In genomic region chr7:135321556-135321955, GRCh38 we compare ENCODE assay signal across 12 cellular contexts.
DNase-seq lines count a peak whose midpoint lies in the region; TF ChIP-seq lines count a peak whose summit lies in the region.
"Had no signal": no experiment of that assay in that cellular context is flagged by ENCODE, and none has a peak within 500 bp of the region (broad histone marks: within the 10 kb centered on the region; RNA-seq: fewer than 3 reads in every experiment).

No MANE protein-coding gene starts in this region.

- peaks cover 2% of the 10 kb centered on the region for H3K36me3 Mint-ChIP-seq in activated CD4-positive, alpha-beta T cell treated with anti-CD3 and anti-CD28 coated beads, Interleukin-2, amount 10 ng/mL, durations not matched to agents 7 days and 5 days (ENCODE audit: low read depth)

- no peak for TF ChIP-seq CTCF in astrocyte of the spinal cord (IDR thresholded peaks at IDR 0.05; ENCODE audit: low read depth, low read length)

- H3K27ac Mint-ChIP-seq in activated CD4-positive, alpha-beta T cell treated with anti-CD3 and anti-CD28 coated beads, Interleukin-2, amount 10 ng/mL, durations not matched to agents 7 days and 5 days, result no peak overlapping the region
- H3K27ac Mint-ChIP-seq: activated CD4-positive, alpha-beta T cell treated with anti-CD3 and anti-CD28 coated beads for 36 hours had no signal

- no peak overlapping the region for H3K4me3 ChIP-seq in astrocyte of the spinal cord (ENCODE audit: low read depth, low read length)
- H3K4me3 ChIP-seq: upper lobe of left lung had no signal

- no peaks in the 10 kb centered on the region for H3K4me1 Mint-ChIP-seq in activated CD4-positive, alpha-beta T cell treated with anti-CD3 and anti-CD28 coated beads, Interleukin-2, amount 10 ng/mL, durations not matched to agents 7 days and 5 days
- H3K4me1 Mint-ChIP-seq: activated CD4-positive, alpha-beta T cell treated with anti-CD3 and anti-CD28 coated beads for 36 hours had no signal

- POLR2A ChIA-PET in activated CD4-positive, alpha-beta T cell treated with anti-CD3 and anti-CD28 coated beads, Interleukin-2, amount 10 ng/mL, durations not matched to agents 7 days and 5 days (lab: Charles Lee), result no interaction called here

- CTCF ChIA-PET in activated CD4-positive, alpha-beta T cell treated with anti-CD3 and anti-CD28 coated beads, Interleukin-2, amount 10 ng/mL, durations not matched to agents 7 days and 5 days (lab: Charles Lee), result interaction anchor here (0.7 kb wide), 2 partner anchors 43 to 1170 kb away, joined by 3 read pairs; no protein-coding TSS in a partner anchor

- no peak overlapping the region for H3K4me3 Mint-ChIP-seq in activated CD4-positive, alpha-beta T cell treated with anti-CD3 and anti-CD28 coated beads, Interleukin-2, amount 10 ng/mL, durations not matched to agents 7 days and 5 days
- H3K4me3 Mint-ChIP-seq: activated CD4-positive, alpha-beta T cell treated with anti-CD3 and anti-CD28 coated beads for 36 hours had no signal

- no peaks in the 10 kb centered on the region for H3K27me3 Mint-ChIP-seq in activated CD4-positive, alpha-beta T cell treated with anti-CD3 and anti-CD28 coated beads, Interleukin-2, amount 10 ng/mL, durations not matched to agents 7 days and 5 days
- H3K27me3 Mint-ChIP-seq: activated CD4-positive, alpha-beta T cell treated with anti-CD3 and anti-CD28 coated beads for 36 hours had no signal

- H3K9me3 Mint-ChIP-seq in activated CD4-positive, alpha-beta T cell treated with anti-CD3 and anti-CD28 coated beads, Interleukin-2, amount 10 ng/mL, durations not matched to agents 7 days and 5 days, result peaks cover 14% of the 10 kb centered on the region

- in situ Hi-C loops in astrocyte of the spinal cord (cut with HindIII; ENCODE audit: low sequenced_read_pairs), result no loop called here

- DNase-seq in D341Med (ENCODE audit: low spot score) (peak; percentile 48), Kasumi-1 (lab: John Stamatoyannopoulos, UW) (peak; percentile 21 to 25), astrocyte of the spinal cord (ENCODE audit: low read depth, low spot score) (peak; percentile 42), kidney tubule cell (ENCODE audit: low spot score) (peak; percentile 28), COR-L47 (lab: John Stamatoyannopoulos, UW) (no peak), COLO829 (ENCODE audit: low spot score) (no peak), NCI-H2107 (lab: John Stamatoyannopoulos, UW) (no peak)
- DNase-seq in activated CD4-positive, alpha-beta T cell treated with anti-CD3 and anti-CD28 coated beads, Interleukin-2, amount 10 ng/mL, durations not matched to agents 7 days and 5 days, result no peak
- DNase-seq: activated CD4-positive, alpha-beta T cell treated with anti-CD3 and anti-CD28 coated beads for 36 hours; activated gamma-delta T cell treated with Interleukin-2 at 50 U/mL for 16 hours; NCI-H2029; upper lobe of left lung had no signal

Comparison
In these comparisons a context has a peak if more than half of its experiments do, and no peak if none do; other contexts are left out.
1. DNase-seq: peak in D341Med (single experiment), Kasumi-1 (2 of 2), astrocyte of the spinal cord (single experiment) and kidney tubule cell (single experiment); none in activated CD4-positive, alpha-beta T cell treated with anti-CD3 and anti-CD28 coated beads, Interleukin-2, amount 10 ng/mL, durations not matched to agents 7 days and 5 days (single experiment), COR-L47 (single experiment), COLO829 (single experiment) and NCI-H2107 (single experiment).